ENCODE assay signal across 2 cellular contexts in genomic region chr2:240256704-240257637, GRCh38.
TF ChIP-seq lines count a peak whose summit lies in the region.

No MANE protein-coding gene starts in this region.

TF ChIP-seq in SK-N-SH, 30 proteins besides CTCF, POLR2A, EP300 and RAD21 (continued from another document):
- TF ChIP-seq IRF3 (IDR thresholded peaks at IDR 0.05; ENCODE audit: low read depth, low read length): no peak
- TF ChIP-seq MAX (IDR thresholded peaks at IDR 0.05; ENCODE audit: low read depth): no peak
- TF ChIP-seq RFX5 (IDR thresholded peaks at IDR 0.05; ENCODE audit: low read length): no peak
- TF ChIP-seq TCF12 (IDR thresholded peaks at IDR 0.05): no peak
- TF ChIP-seq RCOR1 (IDR thresholded peaks at IDR 0.05; ENCODE audit: low read length): no peak
- TF ChIP-seq USF1 (IDR thresholded peaks at IDR 0.05; ENCODE audit: borderline replicate concordance, low read depth): no peak
- TF ChIP-seq NRF1 (IDR thresholded peaks at IDR 0.05; ENCODE audit: low read depth, low read length): no peak

TF ChIP-seq in SK-N-SH treated with all-trans-retinoic acid at 6 μM for 48 hours, 23 proteins besides CTCF, POLR2A, EP300 and RAD21 (continued from another document):
- no peak for TF ChIP-seq POU6F1 (CRISPR knock-in tag; IDR thresholded peaks at IDR 0.05; ENCODE audit: borderline replicate concordance, low read depth)
- no peak for TF ChIP-seq ARNTL (CRISPR knock-in tag; IDR thresholded peaks at IDR 0.05; ENCODE audit: borderline replicate concordance, low read depth)
- TF ChIP-seq RARB (CRISPR knock-in tag; IDR thresholded peaks at IDR 0.05): no peak
- no peak for TF ChIP-seq ZC3H10 (CRISPR knock-in tag; IDR thresholded peaks at IDR 0.05)
- TF ChIP-seq ISL1 (CRISPR knock-in tag; IDR thresholded peaks at IDR 0.05): no peak
- no peak for TF ChIP-seq CSDC2 (CRISPR knock-in tag; IDR thresholded peaks at IDR 0.05)
- TF ChIP-seq PATZ1 (CRISPR knock-in tag; IDR thresholded peaks at IDR 0.05; ENCODE audit: borderline replicate concordance): no peak
- TF ChIP-seq ZNF8 (CRISPR knock-in tag; IDR thresholded peaks at IDR 0.05): no peak
- no peak for TF ChIP-seq TOX (CRISPR knock-in tag; IDR thresholded peaks at IDR 0.05; ENCODE audit: borderline replicate concordance)
- TF ChIP-seq GLIS3 (CRISPR knock-in tag; IDR thresholded peaks at IDR 0.05): no peak
- no peak for TF ChIP-seq TSHZ2 (CRISPR knock-in tag; IDR thresholded peaks at IDR 0.05)
- no peak for TF ChIP-seq BACH2 (CRISPR knock-in tag; IDR thresholded peaks at IDR 0.05; ENCODE audit: borderline replicate concordance)
